ENCODE assay signal across 16 cellular contexts in genomic region chr7:79868010-79868409, GRCh38.
DNase-seq lines count a peak whose midpoint lies in the region; ATAC-seq and TF ChIP-seq lines count a peak whose summit lies in the region.
"Had no signal": no experiment of that assay in that cellular context is flagged by ENCODE, and none has a peak within 500 bp of the region (broad histone marks: within the 10 kb centered on the region; RNA-seq: fewer than 3 reads in every experiment).

No MANE protein-coding gene starts in this region.

- CTCF ChIA-PET in A673 (lab: Charles Lee) = no interaction called here

- H2AFZ ChIP-seq in DND-41 (ENCODE audit: low read depth, low read length) (peak overlapping the region; percentile 28; the same call in 1 of the 2 replicates), MM.1S (ENCODE audit: low read length) (peak overlapping the region; percentile 46; the same call in 1 of the 2 replicates)
- H2AFZ ChIP-seq: parathyroid adenoma had no signal

- BruUV-seq in A673 (replicated peaks; lab: Mats Ljungman, UMichigan) = no TSS peak

- H3K9me3 ChIP-seq in DND-41 (ENCODE audit: insufficient read depth, low read length, severe bottlenecking) = no peaks in the 10 kb centered on the region
- H3K9me3 ChIP-seq in MM.1S (replicated peaks; ENCODE audit: insufficient read depth, low read length) = no peaks in the 10 kb centered on the region
- H3K9me3 ChIP-seq in A673 (ENCODE audit: low read depth, low read length, poor library complexity, severe bottlenecking) = no peaks in the 10 kb centered on the region
- H3K9me3 ChIP-seq: sigmoid colon, thoracic aorta had no signal

- H3K4me2 ChIP-seq in DND-41 (ENCODE audit: insufficient read depth, low read length) = peak overlapping the region; percentile 24
- peak overlapping the region; percentile 12; the same call in 1 of the 2 replicates for H3K4me2 ChIP-seq in MM.1S (ENCODE audit: low read depth, low read length)

- no peak for DNase-seq in DND-41
- DNase-seq in MM.1S = peak; percentile 27
- DNase-seq in fibroblast of gingiva (ENCODE audit: low read depth) = peak; percentile 57
- peak; percentile 5 for DNase-seq in skeletal muscle cell (ENCODE audit: low read depth)
- no peak for DNase-seq in activated CD4-positive, alpha-beta T cell treated with anti-CD3 and anti-CD28 coated beads, Interleukin-2, amount 50 U/mL, for 4 hours
- DNase-seq in A673 (ENCODE audit: low spot score) = no peak
- DNase-seq in activated CD4-positive, alpha-beta T cell treated with anti-CD3 and anti-CD28 coated beads for 1 hour = no peak
- DNase-seq: activated naive CD4-positive, alpha-beta T cell; activated T-cell treated with anti-CD3 and anti-CD28 coated beads, Interleukin-2, amount 50 U/mL, for 24 hours; central memory CD4-positive, alpha-beta T cell; natural killer cell; NCI-H1930; sigmoid colon had no signal

- intact Hi-C loops in A673 (cut with micrococcal nuclease; ENCODE audit: unreplicated experiment) = no loop called here

- H3K9ac ChIP-seq in DND-41 (ENCODE audit: low read depth, low read length) (no peak overlapping the region), MM.1S (ENCODE audit: low read length) (no peak overlapping the region)
- H3K9ac ChIP-seq: parathyroid adenoma had no signal

- H3K36me3 ChIP-seq in DND-41 (ENCODE audit: insufficient read depth, low read length) (no peaks in the 10 kb centered on the region), MM.1S (replicated peaks; ENCODE audit: insufficient read depth, low read length) (no peaks in the 10 kb centered on the region), A673 (ENCODE audit: insufficient read depth, low read length, poor library complexity, severe bottlenecking) (no peaks in the 10 kb centered on the region)
- H3K36me3 ChIP-seq: sigmoid colon, thoracic aorta had no signal

- no peak overlapping the region for H3K4me3 ChIP-seq in DND-41 (ENCODE audit: low read depth in 1 of 2, low read length in 2 of 2)
- no peak overlapping the region for H3K4me3 ChIP-seq in MM.1S (ENCODE audit: low read length)
- no peak overlapping the region for H3K4me3 ChIP-seq in skeletal muscle cell (ENCODE audit: low read depth, low read length)
- H3K4me3 ChIP-seq in A673 (ENCODE audit: low read depth, low read length, poor library complexity, severe bottlenecking) = no peak overlapping the region
- H3K4me3 ChIP-seq: sigmoid colon, thoracic aorta had no signal

- TF ChIP-seq CTCF in DND-41 (IDR thresholded peaks at IDR 0.05; ENCODE audit: borderline replicate concordance, extremely low read depth, low read length, poor library complexity, severe bottlenecking) (no peak), MM.1S (IDR thresholded peaks at IDR 0.05; ENCODE audit: low read length) (no peak), A673 (conservative IDR thresholded peaks at IDR 0.05; ENCODE audit: low read depth, low read length) (no peak)

- H3K27me3 ChIP-seq in DND-41 (ENCODE audit: insufficient read depth, low read length, poor library complexity) (no peaks in the 10 kb centered on the region), MM.1S (replicated peaks; ENCODE audit: insufficient read depth, low read length) (no peaks in the 10 kb centered on the region), A673 (replicated peaks; ENCODE audit: insufficient read depth, low read depth, low read length, poor library complexity) (peaks cover 26% of the 10 kb centered on the region)
- H3K27me3 ChIP-seq: sigmoid colon had no signal

- H3K79me2 ChIP-seq in DND-41 (ENCODE audit: insufficient read depth, low read length) (no peaks in the 10 kb centered on the region), MM.1S (ENCODE audit: low read length) (no peaks in the 10 kb centered on the region)
- H3K79me2 ChIP-seq: parathyroid adenoma had no signal

- H3F3A ChIP-seq in MM.1S (ENCODE audit: insufficient read depth, low read length) = no peaks in the 10 kb centered on the region; the same call in 1 of the 2 replicates

- no peaks in the 10 kb centered on the region for H3K9me2 ChIP-seq in MM.1S (replicated peaks; ENCODE audit: insufficient read depth, low read length)

- POLR2A ChIA-PET in A673 (lab: Charles Lee; ENCODE audit: low non-redundant PET) = no interaction called here

- peak; percentile 72 for ATAC-seq in DND-41 (ENCODE audit: insufficient read depth, low read depth)
- ATAC-seq: natural killer cell; stimulated activated effector memory CD8-positive, alpha-beta T cell treated with anti-CD3 and anti-CD28 coated beads, Interleukin-12 subunit alpha, Interleukin-12 subunit beta, amount 100 ng/mL, for 72 hours had no signal

- H3K27ac ChIP-seq in DND-41 (ENCODE audit: low read length) (peak overlapping the region; percentile 15; the same call in 1 of the 2 replicates), MM.1S (ENCODE audit: low read length) (no peak overlapping the region), A673 (ENCODE audit: low read depth, low read length, poor library complexity, severe bottlenecking) (no peak overlapping the region)
- H3K27ac ChIP-seq: parathyroid adenoma, sigmoid colon, thoracic aorta had no signal

- H3K4me1 ChIP-seq in DND-41 (ENCODE audit: insufficient read depth, low read length) = peaks cover 9% of the 10 kb centered on the region
- H3K4me1 ChIP-seq in MM.1S (ENCODE audit: low read length) = no peaks in the 10 kb centered on the region
- H3K4me1 ChIP-seq in A673 (ENCODE audit: insufficient read depth, low read length, poor library complexity, severe bottlenecking) = no peaks in the 10 kb centered on the region
- H3K4me1 ChIP-seq: parathyroid adenoma, sigmoid colon had no signal

- H4K20me1 ChIP-seq in DND-41 (ENCODE audit: insufficient read depth, low read length) = no peaks in the 10 kb centered on the region
- H4K20me1 ChIP-seq in MM.1S (ENCODE audit: insufficient read depth, low read length) = no peaks in the 10 kb centered on the region

Comparison
In these comparisons a context has a peak if more than half of its experiments do, and no peak if none do; other contexts are left out.
1. DNase-seq: peak in MM.1S (single experiment), fibroblast of gingiva (single experiment) and skeletal muscle cell (single experiment); none in DND-41 (single experiment), activated CD4-positive, alpha-beta T cell treated with anti-CD3 and anti-CD28 coated beads, Interleukin-2, amount 50 U/mL, for 4 hours (0 of 2), A673 (single experiment) and activated CD4-positive, alpha-beta T cell treated with anti-CD3 and anti-CD28 coated beads for 1 hour (single experiment).